Comparison of ENCODE assay signal across 16 cellular contexts in the genomic region with DNA sequence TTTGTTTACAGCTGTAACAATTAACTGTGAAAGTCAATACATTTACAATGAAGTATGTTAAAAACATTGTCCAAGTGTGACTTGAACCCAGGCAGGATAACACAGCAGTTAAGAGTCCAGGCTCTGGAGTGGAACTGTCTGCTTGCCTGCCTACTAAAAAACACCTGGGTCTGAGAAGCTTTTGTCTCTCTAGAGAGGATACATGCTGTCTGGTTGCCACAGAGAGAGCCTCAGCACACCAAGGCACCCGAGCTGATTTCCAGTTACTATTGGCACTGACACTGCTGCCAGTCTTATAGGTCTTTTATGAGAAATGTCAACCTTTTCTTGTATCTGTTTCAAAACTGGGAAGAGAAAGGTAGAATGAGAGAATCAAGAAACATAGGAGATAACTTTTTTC. TPM values are rescaled to one million over a fixed set of nuclear protein-coding genes. Genes with fewer than 3 reads are reported as not detected.
DNase-seq lines count a peak whose midpoint lies in the region; ATAC-seq and TF ChIP-seq lines count a peak whose summit lies in the region.
"Had no signal": no experiment of that assay in that cellular context is flagged by ENCODE, and none has a peak within 500 bp of the region (broad histone marks: within the 10 kb centered on the region; RNA-seq: fewer than 3 reads in every experiment).

No MANE protein-coding gene starts in this region.

- intact Hi-C loops in mammary epithelial cell (cut with micrococcal nuclease): no loop called here
- intact Hi-C loops in breast epithelium (cut with DNase I; ENCODE audit: low total_unique reads): no loop called here

- BruUV-seq in mammary epithelial cell (replicated peaks; lab: Mats Ljungman, UMichigan): no TSS peak

- no peak overlapping the region for H3K4me2 ChIP-seq in mammary epithelial cell (ENCODE audit: insufficient read depth, low read depth, low read length)

- H3K27me3 ChIP-seq in mammary epithelial cell (ENCODE audit: insufficient read depth, low read length) (no peaks in the 10 kb centered on the region), breast epithelium (no peaks in the 10 kb centered on the region)

- in situ Hi-C loops in mammary epithelial cell (cut with MboI; ENCODE audit: low sequenced_read_pairs in 2 of 2): no loop called here

- 43% methylated on average over 1 of the region's 1 CpG for WGBS in mammary epithelial cell (ENCODE audit: low coverage, missing lambda C conversion rate)

- H3K4me1 ChIP-seq in mammary epithelial cell (ENCODE audit: insufficient read depth, low read length) (peaks cover 13% of the 10 kb centered on the region), breast epithelium (no peaks in the 10 kb centered on the region)

- peak overlapping the region; percentile 41 for H3K27ac Mint-ChIP-seq in memory B cell
- H3K27ac Mint-ChIP-seq in stimulated activated naive B cell treated with anti-CD40 and anti-IgM and Interleukin-4, amounts not matched to agents 10 μg/mL and 1 μg/mL and 100 μg/mL, for 72 hours: peak overlapping the region; percentile 75
- H3K27ac Mint-ChIP-seq: CD4-positive, alpha-beta memory T cell had no signal

- no peaks in the 10 kb centered on the region for H3K79me2 ChIP-seq in mammary epithelial cell (ENCODE audit: insufficient read depth, low read length)

- H3K9ac ChIP-seq in mammary epithelial cell (ENCODE audit: insufficient read depth, low read length): no peak overlapping the region

- dilution Hi-C loops in mammary epithelial cell (cut with HindIII; ENCODE audit: low sequenced_read_pairs): no loop called here

- TF ChIP-seq CTCF in mammary epithelial cell (conservative IDR thresholded peaks at IDR 0.05 in 1 of 2, IDR thresholded peaks at IDR 0.05 in 1 of 2; ENCODE audit: extremely low read depth in 1 of 2, insufficient read depth in 1 of 2, low read depth in 1 of 2, low read length in 2 of 2) (no peak), breast epithelium (IDR thresholded peaks at IDR 0.05) (no peak)

- H3K4me3 ChIP-seq in mammary epithelial cell (replicated peaks in 1 of 3; ENCODE audit: insufficient read depth in 1 of 3, low read depth in 2 of 3, low read length in 3 of 3) (no peak overlapping the region), breast epithelium (no peak overlapping the region)

- no peak overlapping the region for H3K4me3 Mint-ChIP-seq in memory B cell
- H3K4me3 Mint-ChIP-seq in stimulated activated naive B cell treated with anti-CD40 and anti-IgM and Interleukin-4, amounts not matched to agents 10 μg/mL and 1 μg/mL and 100 μg/mL, for 72 hours: no peak overlapping the region
- H3K4me3 Mint-ChIP-seq: CD4-positive, alpha-beta memory T cell had no signal

- H3K36me3 ChIP-seq in mammary epithelial cell (ENCODE audit: insufficient read depth, low read length): no peaks in the 10 kb centered on the region
- no peaks in the 10 kb centered on the region for H3K36me3 ChIP-seq in breast epithelium

- no peaks in the 10 kb centered on the region for H3K9me3 ChIP-seq in mammary epithelial cell (replicated peaks; ENCODE audit: insufficient read depth, low read length)
- H3K9me3 ChIP-seq in breast epithelium: no peaks in the 10 kb centered on the region

- no peaks in the 10 kb centered on the region for H3K36me3 Mint-ChIP-seq in memory B cell
- no peaks in the 10 kb centered on the region for H3K36me3 Mint-ChIP-seq in stimulated activated naive B cell treated with anti-CD40 and anti-IgM and Interleukin-4, amounts not matched to agents 10 μg/mL and 1 μg/mL and 100 μg/mL, for 72 hours
- H3K36me3 Mint-ChIP-seq: CD4-positive, alpha-beta memory T cell had no signal

- TF ChIP-seq POLR2A in breast epithelium (IDR thresholded peaks at IDR 0.05): no peak

- H3K9me3 Mint-ChIP-seq in memory B cell: no peaks in the 10 kb centered on the region
- no peaks in the 10 kb centered on the region for H3K9me3 Mint-ChIP-seq in stimulated activated naive B cell treated with anti-CD40 and anti-IgM and Interleukin-4, amounts not matched to agents 10 μg/mL and 1 μg/mL and 100 μg/mL, for 72 hours
- H3K9me3 Mint-ChIP-seq: CD4-positive, alpha-beta memory T cell had no signal

- H2AFZ ChIP-seq in mammary epithelial cell (ENCODE audit: low read depth, low read length): peak overlapping the region; percentile 7

- no peak overlapping the region for H3K27ac ChIP-seq in mammary epithelial cell (ENCODE audit: insufficient read depth, low read depth, low read length)
- no peak overlapping the region for H3K27ac ChIP-seq in breast epithelium
- H3K27ac ChIP-seq: C4-2B, HL-60 had no signal

- ATAC-seq in memory B cell (ENCODE audit: low read depth) (peak; percentile 47), GM21528 (IDR thresholded peaks at IDR 0.05; ENCODE audit: low FRiP score, unreplicated experiment) (no peak), HG02981 (IDR thresholded peaks at IDR 0.05; ENCODE audit: unreplicated experiment) (no peak)
- peak in 1 of 2 donors; percentile 34 for ATAC-seq in stimulated activated naive B cell treated with anti-CD40 and anti-IgM and Interleukin-4, amounts not matched to agents 10 μg/mL and 1 μg/mL and 100 μg/mL, for 72 hours (replicated peaks)
- ATAC-seq: HCT116 had no signal

- H3K4me1 Mint-ChIP-seq in memory B cell: peaks cover 27% of the 10 kb centered on the region
- peaks cover 19 to 37% of the 10 kb centered on the region in 2 donors for H3K4me1 Mint-ChIP-seq in stimulated activated naive B cell treated with anti-CD40 and anti-IgM and Interleukin-4, amounts not matched to agents 10 μg/mL and 1 μg/mL and 100 μg/mL, for 72 hours

- H3K27me3 Mint-ChIP-seq in memory B cell: no peaks in the 10 kb centered on the region
- no peaks in the 10 kb centered on the region for H3K27me3 Mint-ChIP-seq in stimulated activated naive B cell treated with anti-CD40 and anti-IgM and Interleukin-4, amounts not matched to agents 10 μg/mL and 1 μg/mL and 100 μg/mL, for 72 hours

- H4K20me1 ChIP-seq in mammary epithelial cell (ENCODE audit: insufficient read depth, low read length): no peaks in the 10 kb centered on the region

- no peak for DNase-seq in mammary epithelial cell
- DNase-seq in breast epithelium (ENCODE audit: low spot score in 2 of 2): no peak
- peak; percentile 89 for DNase-seq in NCI-H526 treated with DMSO at 0.1 percent for 48 hours (lab: John Stamatoyannopoulos, UW)
- no peak for DNase-seq in memory B cell (ENCODE audit: low spot score in 2 of 2)
- DNase-seq in stimulated activated naive B cell treated with anti-CD40 and anti-IgM and Interleukin-4, amounts not matched to agents 10 μg/mL and 1 μg/mL and 100 μg/mL, for 72 hours: no peak
- no peak for DNase-seq in C1 segment of cervical spinal cord (lab: John Stamatoyannopoulos, UW)
- DNase-seq: ACHN; CD4-positive, alpha-beta memory T cell; DMS153; DMS79 treated with DMSO at 0.1 percent for 48 hours; EL had no signal

- CTCF ChIA-PET in mammary epithelial cell (lab: Charles Lee; ENCODE audit: low non-redundant PET): no interaction called here

RNA-seq across cellular contexts. Expression of a gene that starts 20.2 kb away (rescaled TPM):
- total RNA-seq in mammary epithelial cell (10 to 100 TPM; 20.4 to 25.3 TPM), breast epithelium (10 to 100 TPM in 2 of 3 donors, 1 to 10 TPM in 1; 4.8 to 45.2 (median 43.3) TPM)
- 9.5 TPM for polyA plus RNA-seq in mammary epithelial cell
- 108 TPM for polyA minus RNA-seq in mammary epithelial cell
